ENCODE assay signal across 8 cellular contexts in genomic region chr17:56593073-56593740, GRCh38. TPM values are rescaled to one million over a fixed set of nuclear protein-coding genes. Genes with fewer than 3 reads are reported as not detected.
DNase-seq lines count a peak whose midpoint lies in the region; ATAC-seq, FAIRE-seq and TF ChIP-seq lines count a peak whose summit lies in the region.

TSS of gene NOG (plus strand) at chr17:56593699. CDS start at chr17:56594224, 525 bp downstream.

- TF ChIP-seq CTCF in GM23338 (conservative IDR thresholded peaks at IDR 0.05; ENCODE audit: low read depth in 2 of 2), result no peak

- H3K27me3 ChIP-seq in GM23338 (ENCODE audit: insufficient read depth), result peaks cover 69% of the 10 kb centered on the region
- H3K27me3 ChIP-seq in NT2/D1 (ENCODE audit: insufficient read depth, insufficient read length), result peaks cover 21% of the 10 kb centered on the region
- H3K27me3 ChIP-seq in neuron (ENCODE audit: insufficient read depth, low read length), result peaks cover 49% of the 10 kb centered on the region

- no peaks in the 10 kb centered on the region for H3K9me2 ChIP-seq in GM23338 (ENCODE audit: insufficient read depth)

- peaks cover 53% of the 10 kb centered on the region for H3K27me3 Mint-ChIP-seq in GM23338 (ENCODE audit: insufficient read depth, low read depth, poor library complexity)

- peaks cover 6% of the 10 kb centered on the region; the same call in 1 of the 2 replicates for H4K20me1 ChIP-seq in GM23338 (replicated peaks; ENCODE audit: insufficient read depth)

- H3K4me2 ChIP-seq in GM23338, result peak within 1 kb of the TSS; percentile 99

- no peaks in the 10 kb centered on the region for H3K36me3 ChIP-seq in GM23338 (ENCODE audit: insufficient read depth)
- no peaks in the 10 kb centered on the region for H3K36me3 ChIP-seq in NT2/D1 (ENCODE audit: insufficient read depth, insufficient read length, low read length)
- H3K36me3 ChIP-seq in neuron (ENCODE audit: insufficient read depth, low read length), result no peaks in the 10 kb centered on the region

- no peaks in the 10 kb centered on the region for H3K79me2 ChIP-seq in GM23338 (replicated peaks; ENCODE audit: insufficient read depth)

- H3K4me3 ChIP-seq in GM23338 (peak within 1 kb of the TSS; percentile 89), NT2/D1 (ENCODE audit: insufficient read length, low read depth) (peak within 1 kb of the TSS; percentile 70), neuron (ENCODE audit: low read length) (peak within 1 kb of the TSS; percentile 43)

- DNase-seq in A172 (ENCODE audit: low spot score) (peak; percentile 80), GM23338 (ENCODE audit: low spot score) (peak; percentile 81), NT2/D1 (ENCODE audit: low read depth, low spot score) (no peak), frontal cortex (ENCODE audit: low spot score in 2 of 2) (peak; percentile 60 to 70)
- DNase-seq in activated naive CD4-positive, alpha-beta T cell (lab: John Stamatoyannopoulos, UW), result peak in 3 of 4 experiments; percentile 9 to 57 (median 56)

- no peak within 1 kb of the TSS for H3K27ac Mint-ChIP-seq in GM23338

- peaks cover 20% of the 10 kb centered on the region for H3K4me1 Mint-ChIP-seq in GM23338

- H2AFZ ChIP-seq in GM23338 (peak within 1 kb of the TSS; percentile 94), neuron (ENCODE audit: low read depth, low read length) (peak within 1 kb of the TSS; percentile 95)

- peaks cover 22% of the 10 kb centered on the region for H3K4me1 ChIP-seq in GM23338 (ENCODE audit: insufficient read depth)
- H3K4me1 ChIP-seq in NT2/D1 (ENCODE audit: insufficient read depth, insufficient read length), result peaks cover 4% of the 10 kb centered on the region
- peaks cover 21% of the 10 kb centered on the region for H3K4me1 ChIP-seq in neuron (ENCODE audit: insufficient read depth, low read length)

- no peak for FAIRE-seq in frontal cortex (lab: Jason Lieb, UNC)

- H3K9me3 ChIP-seq in NT2/D1 (ENCODE audit: insufficient read depth, low read length) (no peaks in the 10 kb centered on the region), neuron (ENCODE audit: low read length) (no peaks in the 10 kb centered on the region)

- no peaks in the 10 kb centered on the region; the same call in 2 of the 3 replicates for H3K36me3 Mint-ChIP-seq in GM23338 (ENCODE audit: low read depth)

- H3K9ac ChIP-seq in NT2/D1 (ENCODE audit: insufficient read length, low read depth), result peak within 1 kb of the TSS; percentile 85

- peak within 1 kb of the TSS; percentile 84 for H3K4me3 Mint-ChIP-seq in GM23338

- H3K9me3 Mint-ChIP-seq in GM23338, result no peaks in the 10 kb centered on the region

- H3F3A ChIP-seq in GM23338 (replicated peaks; ENCODE audit: low read depth), result peaks cover 7% of the 10 kb centered on the region; the same call in 1 of the 2 replicates

- peak; percentile 22 for ATAC-seq in GM23338
- no peak for ATAC-seq in HG03095 (IDR thresholded peaks at IDR 0.05; ENCODE audit: unreplicated experiment)
- no peak for ATAC-seq in GM19467 (IDR thresholded peaks at IDR 0.05; ENCODE audit: unreplicated experiment)

- no peak within 1 kb of the TSS for H3K27ac ChIP-seq in GM23338 (ENCODE audit: low read depth)

TF ChIP-seq in GM23338, 12 proteins besides CTCF, POLR2A, EP300 and RAD21 (continues in another document):
- TF ChIP-seq ZNF114 (CRISPR knock-in tag; IDR thresholded peaks at IDR 0.05) (no peak), ZNF331 (CRISPR knock-in tag; IDR thresholded peaks at IDR 0.05; ENCODE audit: low read depth) (no peak), STAT1 (IDR thresholded peaks at IDR 0.05; ENCODE audit: unreplicated experiment) (no peak), CREB1 (CRISPR knock-in tag; IDR thresholded peaks at IDR 0.05; ENCODE audit: low read depth) (no peak), EZH2 (IDR thresholded peaks at IDR 0.05; ENCODE audit: low read depth, unreplicated experiment) (no peak), ZNF462 (CRISPR knock-in tag; IDR thresholded peaks at IDR 0.05) (no peak), REST (IDR thresholded peaks at IDR 0.05; ENCODE audit: unreplicated experiment) (no peak), JUNB (IDR thresholded peaks at IDR 0.05; ENCODE audit: unreplicated experiment) (no peak)

RNA-seq across cellular contexts. Expression of gene NOG, which starts in this region (rescaled TPM):
- 94.6 and 149 TPM in 2 replicates for total RNA-seq in A172 (2014; rRNA removed; shearing (Covaris generic))
- 0.66 and 0.89 TPM in 2 replicates for total RNA-seq in GM23338 (2014; rRNA removed; shearing (Covaris generic))
- 0.39 and 0.89 TPM in 2 replicates for polyA plus RNA-seq in GM23338 (2016; fragmentation: Nextera tagmentation; extraction: Ambion mirVana)
- 7.7 TPM for total RNA-seq in frontal cortex

Comparison
In these comparisons a context has a peak if more than half of its experiments do, and no peak if none do; other contexts are left out.
1. RNA of gene NOG (total RNA-seq): 94.6 to 149 TPM in A172; 7.7 TPM in frontal cortex (single experiment) and 0.66 to 0.89 TPM in GM23338; every median in the first group is over 10 times any median in the second.
2. Peak in DNase-seq, ATAC-seq, H3K4me3 ChIP-seq and H3K4me2 ChIP-seq in GM23338; RNA of the gene not detected or under 1 TPM.
3. Peak in every context shown above with its lines, with median percentiles within 50 percentile points of each other: H3K4me3 ChIP-seq.